Comparison of ENCODE assay signal across 11 cellular contexts in the genomic region with DNA sequence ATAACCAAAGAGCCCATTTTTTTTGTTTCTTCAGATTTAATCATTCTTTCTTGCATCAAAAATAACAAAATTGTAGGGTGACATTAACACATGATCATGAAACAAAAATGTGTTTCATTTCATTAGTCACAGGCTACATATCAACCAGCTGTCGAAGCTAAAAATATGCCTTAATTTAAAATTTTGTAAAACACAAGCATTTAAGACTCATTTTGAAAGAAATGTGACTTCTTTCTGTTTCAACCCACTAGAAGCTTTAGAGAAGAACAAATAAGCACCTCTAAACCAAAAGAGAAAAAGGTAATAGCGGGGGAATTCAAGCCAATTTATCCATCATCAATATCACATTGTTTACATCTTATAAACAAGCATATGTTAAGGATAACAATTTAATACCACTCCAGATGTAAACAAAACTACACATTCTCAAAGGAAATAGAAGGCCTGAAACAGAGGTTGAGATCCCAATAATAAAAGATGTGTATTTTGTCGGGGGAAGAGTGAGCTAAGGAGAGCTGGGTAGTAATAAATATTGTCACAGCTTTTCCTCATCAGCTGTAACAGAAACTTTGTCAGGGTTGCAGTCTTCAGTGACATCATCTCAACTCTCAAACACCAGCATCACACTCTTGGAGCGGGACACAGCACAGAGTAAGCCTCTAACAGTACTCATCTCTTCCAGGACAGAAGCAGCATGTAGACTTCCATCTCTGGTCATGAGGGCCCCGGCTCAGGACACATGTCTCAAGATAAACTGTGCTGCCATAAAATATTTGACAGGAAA. TPM values are rescaled to one million over a fixed set of nuclear protein-coding genes. Genes with fewer than 3 reads are reported as not detected.
DNase-seq lines count a peak whose midpoint lies in the region; ATAC-seq lines count a peak whose summit lies in the region.
"Had no signal": no experiment of that assay in that cellular context is flagged by ENCODE, and none has a peak within 500 bp of the region (broad histone marks: within the 10 kb centered on the region; RNA-seq: fewer than 3 reads in every experiment).

No MANE protein-coding gene starts in this region.

- H3K4me1 Mint-ChIP-seq in activated naive CD4-positive, alpha-beta T cell treated with anti-CD3 and anti-CD28 coated beads, Interleukin-2, amount 50 U/mL, for 24 hours: peaks cover 8% of the 10 kb centered on the region
- peaks cover 5% of the 10 kb centered on the region for H3K4me1 Mint-ChIP-seq in activated CD8-positive, alpha-beta memory T cell treated with anti-CD3 and anti-CD28 coated beads, Interleukin-2, amount 10 ng/mL, durations not matched to agents 7 days and 5 days

- H3K9me3 Mint-ChIP-seq in activated naive CD4-positive, alpha-beta T cell treated with anti-CD3 and anti-CD28 coated beads, Interleukin-2, amount 50 U/mL, for 24 hours: no peaks in the 10 kb centered on the region
- no peaks in the 10 kb centered on the region for H3K9me3 Mint-ChIP-seq in activated CD8-positive, alpha-beta memory T cell treated with anti-CD3 and anti-CD28 coated beads, Interleukin-2, amount 10 ng/mL, durations not matched to agents 7 days and 5 days (ENCODE audit: low read depth)

- H3K27ac Mint-ChIP-seq in activated naive CD4-positive, alpha-beta T cell treated with anti-CD3 and anti-CD28 coated beads, Interleukin-2, amount 50 U/mL, for 24 hours: peak overlapping the region; percentile 64
- no peak overlapping the region for H3K27ac Mint-ChIP-seq in activated CD8-positive, alpha-beta memory T cell treated with anti-CD3 and anti-CD28 coated beads, Interleukin-2, amount 10 ng/mL, durations not matched to agents 7 days and 5 days

- no peak overlapping the region for H3K9ac ChIP-seq in subcutaneous abdominal adipose tissue (ENCODE audit: low read length in 5 of 5)

- peak overlapping the region; percentile 2 for H3K4me3 Mint-ChIP-seq in activated naive CD4-positive, alpha-beta T cell treated with anti-CD3 and anti-CD28 coated beads, Interleukin-2, amount 50 U/mL, for 24 hours
- H3K4me3 Mint-ChIP-seq in activated CD8-positive, alpha-beta memory T cell treated with anti-CD3 and anti-CD28 coated beads, Interleukin-2, amount 10 ng/mL, durations not matched to agents 7 days and 5 days: no peak overlapping the region

- no peaks in the 10 kb centered on the region for H3K27me3 ChIP-seq in subcutaneous abdominal adipose tissue (ENCODE audit: control insufficient read depth in 5 of 5, insufficient read depth in 4 of 5, low read length in 5 of 5)

- H3K4me3 ChIP-seq in subcutaneous abdominal adipose tissue (ENCODE audit: low read depth in 1 of 5, low read length in 5 of 5): no peak overlapping the region

- H3K27me3 Mint-ChIP-seq in activated naive CD4-positive, alpha-beta T cell treated with anti-CD3 and anti-CD28 coated beads, Interleukin-2, amount 50 U/mL, for 24 hours: no peaks in the 10 kb centered on the region
- no peaks in the 10 kb centered on the region for H3K27me3 Mint-ChIP-seq in activated CD8-positive, alpha-beta memory T cell treated with anti-CD3 and anti-CD28 coated beads, Interleukin-2, amount 10 ng/mL, durations not matched to agents 7 days and 5 days

- DNase-seq in activated naive CD4-positive, alpha-beta T cell (lab: John Stamatoyannopoulos, UW): no peak
- DNase-seq in left lobe of liver (ENCODE audit: low spot score) (no peak), NOMO-1 (lab: John Stamatoyannopoulos, UW; ENCODE audit: unreplicated experiment in 2 of 2) (no peak)
- no peak for DNase-seq in activated CD8-positive, alpha-beta memory T cell treated with anti-CD3 and anti-CD28 coated beads, Interleukin-2, amount 10 ng/mL, durations not matched to agents 7 days and 5 days
- DNase-seq: foreskin fibroblast, NCI-H526 treated with DMSO at 0.1 percent for 48 hours had no signal

- H3K36me3 Mint-ChIP-seq in activated naive CD4-positive, alpha-beta T cell treated with anti-CD3 and anti-CD28 coated beads, Interleukin-2, amount 50 U/mL, for 24 hours: peaks cover 19% of the 10 kb centered on the region
- peaks cover 30% of the 10 kb centered on the region for H3K36me3 Mint-ChIP-seq in activated CD8-positive, alpha-beta memory T cell treated with anti-CD3 and anti-CD28 coated beads, Interleukin-2, amount 10 ng/mL, durations not matched to agents 7 days and 5 days

- H3K36me3 ChIP-seq in subcutaneous abdominal adipose tissue (ENCODE audit: control insufficient read depth in 5 of 5, insufficient read depth in 5 of 5, low read length in 5 of 5): peaks cover 5 to 12% (median 9%) of the 10 kb centered on the region in 5 donors

- CTCF ChIA-PET in activated CD8-positive, alpha-beta memory T cell treated with anti-CD3 and anti-CD28 coated beads, Interleukin-2, amount 10 ng/mL, durations not matched to agents 7 days and 5 days (lab: Charles Lee): interaction anchor here (0.9 kb wide), 1 partner anchor 10 kb away, joined by 3 read pairs; no protein-coding TSS in a partner anchor

- H3K27ac ChIP-seq in subcutaneous abdominal adipose tissue (ENCODE audit: low read depth, low read length): peak overlapping the region; percentile 24

- peaks cover 0 to 37% (median 23%) of the 10 kb centered on the region in 5 donors for H3K4me1 ChIP-seq in subcutaneous abdominal adipose tissue (ENCODE audit: control insufficient read depth in 5 of 5, insufficient read depth in 5 of 5, low read length in 5 of 5)

- ATAC-seq in HG02610 (IDR thresholded peaks at IDR 0.05; ENCODE audit: unreplicated experiment) (peak; percentile 81), HG03571 (IDR thresholded peaks at IDR 0.05; ENCODE audit: unreplicated experiment) (peak; percentile 79), left lobe of liver (no peak)
- ATAC-seq in activated CD8-positive, alpha-beta memory T cell treated with anti-CD3 and anti-CD28 coated beads, Interleukin-2, amount 10 ng/mL, durations not matched to agents 7 days and 5 days: no peak
- ATAC-seq: SK-N-SH treated with all-trans-retinoic acid at 6 μM for 48 hours had no signal

- H3K9me3 ChIP-seq in subcutaneous abdominal adipose tissue (ENCODE audit: control insufficient read depth in 5 of 5, low read length in 5 of 5): no peaks in the 10 kb centered on the region

RNA-seq across cellular contexts. Expression of gene ALG9, which starts 42.0 kb away (rescaled TPM):
- 15.0 TPM for total RNA-seq in left lobe of liver
- total RNA-seq in activated CD8-positive, alpha-beta memory T cell treated with anti-CD3 and anti-CD28 coated beads, Interleukin-2, amount 10 ng/mL, durations not matched to agents 7 days and 5 days: 10 to 100 TPM; 23.2 to 27.3 TPM

RNA-seq across cellular contexts. Expression of gene FDXACB1, which starts 49.6 kb away (rescaled TPM):
- 0.70 TPM for total RNA-seq in left lobe of liver
- 1 to 10 TPM; 4.7 to 7.1 TPM for total RNA-seq in activated CD8-positive, alpha-beta memory T cell treated with anti-CD3 and anti-CD28 coated beads, Interleukin-2, amount 10 ng/mL, durations not matched to agents 7 days and 5 days

RNA-seq across cellular contexts. Expression of gene CFAP68, which starts 50.0 kb away (rescaled TPM):
- 12.5 TPM for total RNA-seq in left lobe of liver
- 10 to 100 TPM; 16.4 to 20.4 TPM for total RNA-seq in activated CD8-positive, alpha-beta memory T cell treated with anti-CD3 and anti-CD28 coated beads, Interleukin-2, amount 10 ng/mL, durations not matched to agents 7 days and 5 days

Comparison
In these comparisons a context has a peak if more than half of its experiments do, and no peak if none do; other contexts are left out.
1. ATAC-seq: peak in HG02610 (single experiment) and HG03571 (single experiment); none in left lobe of liver (single experiment) and activated CD8-positive, alpha-beta memory T cell treated with anti-CD3 and anti-CD28 coated beads, Interleukin-2, amount 10 ng/mL, durations not matched to agents 7 days and 5 days (single experiment).